17 cellular contexts compared by ENCODE assay signal in the genomic region with DNA sequence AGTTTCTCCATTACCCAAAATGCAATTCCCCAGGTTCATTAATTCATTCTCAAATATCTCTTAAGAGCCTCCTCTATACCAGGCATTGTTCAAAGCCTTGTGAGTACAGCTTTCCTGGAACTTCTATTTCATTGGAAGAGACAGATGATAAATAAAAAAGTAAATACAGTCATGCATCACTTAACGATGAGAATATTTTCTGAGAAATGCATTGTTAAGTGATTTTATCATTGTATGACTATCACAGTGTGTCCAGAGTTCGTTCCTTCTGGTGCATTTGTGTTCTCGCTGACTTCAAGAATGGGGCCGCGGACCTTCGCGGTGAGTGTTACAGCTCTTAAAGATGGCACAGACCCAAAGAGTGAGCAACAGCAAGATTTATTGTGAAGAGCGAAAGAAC.
"Had no signal": no experiment of that assay in that cellular context is flagged by ENCODE, and none has a peak within 500 bp of the region (broad histone marks: within the 10 kb centered on the region; RNA-seq: fewer than 3 reads in every experiment).

No MANE protein-coding gene starts in this region.

- H3K9me3 ChIP-seq: heart right ventricle, lower lobe of right lung, psoas muscle, right lobe of liver had no signal

- H3K36me3 ChIP-seq: heart right ventricle, lower lobe of right lung, right lobe of liver had no signal

- DNase-seq: activated B cell treated with CpG ODN at 0.5 μM for 24 hours; activated CD4-positive, alpha-beta T cell treated with anti-CD3 and anti-CD28 coated beads, Interleukin-2, amount 10 ng/mL, durations not matched to agents 24 days and 14 days; activated CD8-positive, alpha-beta memory T cell treated with anti-CD3 and anti-CD28 coated beads, Interleukin-2, amount 50 U/mL, for 4 hours; activated CD8-positive, alpha-beta T cell treated with anti-CD3 and anti-CD28 coated beads, Interleukin-2, amount 10 ng/mL, durations not matched to agents 7 days and 5 days; activated gamma-delta T cell treated with Interleukin-2 at 50 U/mL for 16 hours; aorta; heart right ventricle; left colon; lower lobe of right lung; occipital lobe; psoas muscle; right lobe of liver; stimulated activated CD4-positive, alpha-beta T cell treated with anti-CD3 and anti-CD28 coated beads, Interleukin-4, amount 100 ng/mL, for 4 hours; stimulated activated CD8-positive, alpha-beta memory T cell treated with anti-CD3 and anti-CD28 coated beads, Interleukin-4, amount 100 ng/mL, for 48 hours; stimulated activated naive CD4-positive, alpha-beta T cell treated with Interleukin-2 at 50 U/mL for 16 hours; T-helper 2 cell had no signal

- H3K4me2 ChIP-seq: smooth muscle cell had no signal

- H3K4me3 ChIP-seq: heart right ventricle, lower lobe of right lung, psoas muscle, right lobe of liver, smooth muscle cell had no signal

- H3K27ac ChIP-seq: heart right ventricle, lower lobe of right lung, psoas muscle, right lobe of liver had no signal

- H3K4me1 ChIP-seq: heart right ventricle, lower lobe of right lung, psoas muscle, right lobe of liver had no signal

- H3K27me3 ChIP-seq: heart right ventricle, right lobe of liver had no signal
